ENCODE assay signal across 17 cellular contexts in genomic region chr19:32688315-32688714, GRCh38.
"Had no signal": no experiment of that assay in that cellular context is flagged by ENCODE, and none has a peak within 500 bp of the region (broad histone marks: within the 10 kb centered on the region; RNA-seq: fewer than 3 reads in every experiment).

No MANE protein-coding gene starts in this region.

- DNase-seq: activated CD4-positive, alpha-beta T cell treated with anti-CD3 and anti-CD28 coated beads for 4 hours; activated CD8-positive, alpha-beta T cell treated with anti-CD3 and anti-CD28 coated beads for 36 hours; activated effector memory CD4-positive, alpha-beta T cell treated with Interleukin-2 at 50 U/mL for 16 hours; activated naive CD4-positive, alpha-beta T cell treated with anti-CD3 and anti-CD28 coated beads, Interleukin-2, amount 50 U/mL, for 16 hours; activated T-cell treated with anti-CD3 and anti-CD28 coated beads, Interleukin-2, amount 50 U/mL, for 4 hours; gastrocnemius medialis; mesenchymal stem cell; natural killer cell; stimulated activated CD4-positive, alpha-beta T cell treated with anti-CD3 and anti-CD28 coated beads, Interleukin-12 subunit alpha, Interleukin-12 subunit beta, amount 100 ng/mL, for 4 hours; stimulated activated CD4-positive, alpha-beta T cell treated with anti-CD3 and anti-CD28 coated beads, Interleukin-2, amount 100 ng/mL, for 24 hours; T-helper 1 cell; T1000; trophoblast cell had no signal

- H3K27ac ChIP-seq: epithelial cell of prostate, heart left ventricle, neutrophil, parathyroid adenoma had no signal

- H3K4me3 ChIP-seq: gastrocnemius medialis, heart left ventricle had no signal
